11 cellular contexts compared by ENCODE assay signal in genomic region chr1:63662846-63663245, GRCh38.
DNase-seq lines count a peak whose midpoint lies in the region; ATAC-seq lines count a peak whose summit lies in the region.
"Had no signal": no experiment of that assay in that cellular context is flagged by ENCODE, and none has a peak within 500 bp of the region (broad histone marks: within the 10 kb centered on the region; RNA-seq: fewer than 3 reads in every experiment).

No MANE protein-coding gene starts in this region.

- H3K9ac ChIP-seq in subcutaneous abdominal adipose tissue (ENCODE audit: low read length in 5 of 5) = no peak overlapping the region

- intact Hi-C loops in activated CD4-positive, alpha-beta T cell treated with anti-CD3 and anti-CD28 coated beads for 36 hours (cut with DNase I, micrococcal nuclease) = no loop called here

- H3K36me3 Mint-ChIP-seq in activated CD4-positive, alpha-beta T cell treated with anti-CD3 and anti-CD28 coated beads for 36 hours (ENCODE audit: low read depth) = peaks cover 30% of the 10 kb centered on the region
- peaks cover 36% of the 10 kb centered on the region for H3K36me3 Mint-ChIP-seq in activated T-helper 17 cell treated with anti-CD3 and anti-CD28 coated beads, Interleukin-2, amount 50 U/mL, for 72 hours (ENCODE audit: low read depth)

- POLR2A ChIA-PET in activated CD4-positive, alpha-beta T cell treated with anti-CD3 and anti-CD28 coated beads for 36 hours (lab: Charles Lee) = no interaction called here

- H3K27ac ChIP-seq in subcutaneous abdominal adipose tissue (ENCODE audit: low read depth, low read length) = peak overlapping the region; percentile 67

- H3K4me3 Mint-ChIP-seq in activated CD4-positive, alpha-beta T cell treated with anti-CD3 and anti-CD28 coated beads for 36 hours = no peak overlapping the region
- no peak overlapping the region for H3K4me3 Mint-ChIP-seq in activated T-helper 17 cell treated with anti-CD3 and anti-CD28 coated beads, Interleukin-2, amount 50 U/mL, for 72 hours
- H3K4me3 Mint-ChIP-seq: activated T-helper 1 cell treated with anti-CD3 and anti-CD28 coated beads, Interleukin-12 subunit alpha, Interleukin-12 subunit beta, Interleukin-2, Interleukin-4 antibody, amounts not matched to agents 30 ng/mL and 10 ng/mL and 1 ng/mL, durations not matched to agents 14 hours and 24 hours and 36 hours had no signal

- no peaks in the 10 kb centered on the region for H3K27me3 Mint-ChIP-seq in activated CD4-positive, alpha-beta T cell treated with anti-CD3 and anti-CD28 coated beads for 36 hours
- no peaks in the 10 kb centered on the region for H3K27me3 Mint-ChIP-seq in activated T-helper 17 cell treated with anti-CD3 and anti-CD28 coated beads, Interleukin-2, amount 50 U/mL, for 72 hours
- H3K27me3 Mint-ChIP-seq: progenitor cell of endocrine pancreas had no signal

- peaks cover 0 to 14% (median 0%) of the 10 kb centered on the region in 5 donors for H3K9me3 ChIP-seq in subcutaneous abdominal adipose tissue (ENCODE audit: control insufficient read depth in 5 of 5, low read length in 5 of 5)

- H3K4me1 Mint-ChIP-seq in activated CD4-positive, alpha-beta T cell treated with anti-CD3 and anti-CD28 coated beads for 36 hours = peaks cover 2% of the 10 kb centered on the region
- H3K4me1 Mint-ChIP-seq in activated T-helper 17 cell treated with anti-CD3 and anti-CD28 coated beads, Interleukin-2, amount 50 U/mL, for 72 hours = peaks cover under 1% of the 10 kb centered on the region

- DNase-seq in HK-2 (ENCODE audit: unreplicated experiment) (peak; percentile 86), T1000 (lab: John Stamatoyannopoulos, UW) (peak; percentile 62), glomerular visceral epithelial cell (ENCODE audit: extremely low spot score) (peak; percentile 88)
- no peak for DNase-seq in activated CD4-positive, alpha-beta T cell treated with anti-CD3 and anti-CD28 coated beads for 36 hours
- DNase-seq: kidney, NCI-H774 had no signal

- peaks cover 0 to 14% (median 11%) of the 10 kb centered on the region in 5 donors for H3K4me1 ChIP-seq in subcutaneous abdominal adipose tissue (ENCODE audit: control insufficient read depth in 5 of 5, insufficient read depth in 5 of 5, low read length in 5 of 5)

- no peak overlapping the region for H3K27ac Mint-ChIP-seq in activated CD4-positive, alpha-beta T cell treated with anti-CD3 and anti-CD28 coated beads for 36 hours
- no peak overlapping the region for H3K27ac Mint-ChIP-seq in activated T-helper 17 cell treated with anti-CD3 and anti-CD28 coated beads, Interleukin-2, amount 50 U/mL, for 72 hours
- H3K27ac Mint-ChIP-seq: activated T-helper 1 cell treated with anti-CD3 and anti-CD28 coated beads, Interleukin-12 subunit alpha, Interleukin-12 subunit beta, Interleukin-2, Interleukin-4 antibody, amounts not matched to agents 30 ng/mL and 10 ng/mL and 1 ng/mL, durations not matched to agents 14 hours and 24 hours and 36 hours had no signal

- no peak overlapping the region for H3K4me3 ChIP-seq in subcutaneous abdominal adipose tissue (ENCODE audit: low read depth in 1 of 5, low read length in 5 of 5)

- H3K9me3 Mint-ChIP-seq in activated CD4-positive, alpha-beta T cell treated with anti-CD3 and anti-CD28 coated beads for 36 hours (ENCODE audit: low read depth) = peaks cover 9% of the 10 kb centered on the region
- H3K9me3 Mint-ChIP-seq in activated T-helper 17 cell treated with anti-CD3 and anti-CD28 coated beads, Interleukin-2, amount 50 U/mL, for 72 hours = peaks cover 6% of the 10 kb centered on the region

- peaks cover 4 to 39% (median 11%) of the 10 kb centered on the region in 5 donors for H3K36me3 ChIP-seq in subcutaneous abdominal adipose tissue (ENCODE audit: control insufficient read depth in 5 of 5, insufficient read depth in 5 of 5, low read length in 5 of 5)

- no peaks in the 10 kb centered on the region for H3K27me3 ChIP-seq in subcutaneous abdominal adipose tissue (ENCODE audit: control insufficient read depth in 5 of 5, insufficient read depth in 4 of 5, low read length in 5 of 5)

- CTCF ChIA-PET in activated CD4-positive, alpha-beta T cell treated with anti-CD3 and anti-CD28 coated beads for 36 hours (lab: Charles Lee) = interaction anchor here (0.6 to 1.3 kb wide), 2 partner anchors 29 to 519 kb away, joined by 3 to 5 read pairs; no protein-coding TSS in a partner anchor

- ATAC-seq in activated CD4-positive, alpha-beta T cell treated with anti-CD3 and anti-CD28 coated beads for 36 hours = no peak
- ATAC-seq in HG03045 (IDR thresholded peaks at IDR 0.05; ENCODE audit: unreplicated experiment) = no peak
- no peak for ATAC-seq in activated T-helper 17 cell treated with anti-CD3 and anti-CD28 coated beads, Interleukin-2, amount 50 U/mL, for 72 hours (replicated peaks)
